Comparison of ENCODE assay signal across 16 cellular contexts in genomic region chr11:45931739-45932138, GRCh38. TPM values are rescaled to one million over a fixed set of nuclear protein-coding genes. Genes with fewer than 3 reads are reported as not detected.
DNase-seq lines count a peak whose midpoint lies in the region; ATAC-seq, FAIRE-seq and TF ChIP-seq lines count a peak whose summit lies in the region.
"Had no signal": no experiment of that assay in that cellular context is flagged by ENCODE, and none has a peak within 500 bp of the region (broad histone marks: within the 10 kb centered on the region; RNA-seq: fewer than 3 reads in every experiment).

No MANE protein-coding gene starts in this region.

- 86 to 88% (median 87%) methylated on average over 10 of the region's 10 CpGs for WGBS in psoas muscle, 3 donors

- H3K27ac Mint-ChIP-seq in CD8-positive, alpha-beta T cell: peak overlapping the region; percentile 18

- intact Hi-C loops in CD8-positive, alpha-beta T cell (cut with DNase I, micrococcal nuclease): no loop called here
- intact Hi-C loops in posterior vena cava (cut with DNase I): loop anchor here in 1 of 2 donors (10.0 kb wide), 1 partner anchor 57 kb away; no protein-coding TSS in a partner anchor
- intact Hi-C loops in kidney (cut with DNase I): no loop called here
- intact Hi-C loops in left colon (cut with DNase I, micrococcal nuclease): no loop called here
- intact Hi-C loops in psoas muscle (cut with DNase I): no loop called here

- TF ChIP-seq CTCF in CD8-positive, alpha-beta T cell (IDR thresholded peaks at IDR 0.05): no peak
- TF ChIP-seq CTCF in RWPE2 (IDR thresholded peaks at IDR 0.05; ENCODE audit: poor library complexity, severe bottlenecking) (no peak), coronary artery (IDR thresholded peaks at IDR 0.05) (no peak), kidney (IDR thresholded peaks at IDR 0.05; ENCODE audit: borderline replicate concordance, extremely low read depth, insufficient read depth) (no peak), psoas muscle (IDR thresholded peaks at IDR 0.05) (no peak)

- H3K4me3 ChIP-seq in CD8-positive, alpha-beta T cell (ENCODE audit: low read depth, low read length): no peak overlapping the region
- H3K4me3 ChIP-seq in RWPE2 (ENCODE audit: severe bottlenecking) (no peak overlapping the region), coronary artery (no peak overlapping the region), kidney (ENCODE audit: low read length in 2 of 2) (no peak overlapping the region), psoas muscle (no peak overlapping the region)
- H3K4me3 ChIP-seq: HAP-1 had no signal

- no peak overlapping the region for H3K27ac ChIP-seq in CD8-positive, alpha-beta T cell (ENCODE audit: low read depth, low read length)
- H3K27ac ChIP-seq in RWPE2 (ENCODE audit: poor library complexity, severe bottlenecking): peak overlapping the region; percentile 95
- H3K27ac ChIP-seq in coronary artery: no peak overlapping the region
- no peak overlapping the region for H3K27ac ChIP-seq in kidney (ENCODE audit: low read depth in 2 of 2, low read length in 2 of 2)
- no peak overlapping the region for H3K27ac ChIP-seq in psoas muscle

- FAIRE-seq in kidney (lab: Jason Lieb, UNC): no peak

- H3K4me1 ChIP-seq in CD8-positive, alpha-beta T cell (ENCODE audit: insufficient read depth, low read length): peaks cover 31% of the 10 kb centered on the region
- H3K4me1 ChIP-seq in RWPE2 (ENCODE audit: insufficient read depth, poor library complexity, severe bottlenecking) (peaks cover 54% of the 10 kb centered on the region), kidney (ENCODE audit: control insufficient read depth in 1 of 2, insufficient read depth in 1 of 2, low read depth in 1 of 2, low read length in 2 of 2) (peaks cover 10 to 18% of the 10 kb centered on the region in 2 donors), psoas muscle (peaks cover 5% of the 10 kb centered on the region)
- H3K4me1 ChIP-seq: HAP-1 had no signal

- H3K9me3 Mint-ChIP-seq in CD8-positive, alpha-beta T cell: no peaks in the 10 kb centered on the region
- H3K9me3 Mint-ChIP-seq: T-helper 2 cell treated with Interferon-gamma antibody and Interleukin-4, amounts not matched to agents 5 μg/mL and 100 μg/mL, for 36 hours had no signal

- no peaks in the 10 kb centered on the region for H3K9me3 ChIP-seq in CD8-positive, alpha-beta T cell (ENCODE audit: low read length)
- no peaks in the 10 kb centered on the region for H3K9me3 ChIP-seq in RWPE2 (ENCODE audit: severe bottlenecking)
- H3K9me3 ChIP-seq in kidney (ENCODE audit: control insufficient read depth in 1 of 2, low read length in 2 of 2): no peaks in the 10 kb centered on the region
- H3K9me3 ChIP-seq in psoas muscle: no peaks in the 10 kb centered on the region
- H3K9me3 ChIP-seq: HAP-1 had no signal

- CTCF ChIA-PET in CD8-positive, alpha-beta T cell (lab: Charles Lee): interaction anchor here (0.7 to 2.4 kb wide), 2 partner anchors 11 to 33 kb away, joined by 3 to 15 read pairs; no protein-coding TSS in a partner anchor

- DNase-seq in CD8-positive, alpha-beta T cell: no peak
- DNase-seq in RWPE2 (ENCODE audit: low spot score) (no peak), coronary artery (ENCODE audit: low spot score) (peak; percentile 69), posterior vena cava (ENCODE audit: low spot score) (peak; percentile 59), kidney (no peak), left colon (no peak), psoas muscle (no peak)
- DNase-seq: cortex of kidney; GDM1; midbrain; stimulated activated CD4-positive, alpha-beta T cell treated with anti-CD3 and anti-CD28 coated beads, Interleukin-4, amount 100 ng/mL, for 1 hour; stimulated activated naive CD4-positive, alpha-beta T cell treated with Interleukin-2 at 50 U/mL for 16 hours had no signal

- no peak overlapping the region for H3K4me3 Mint-ChIP-seq in CD8-positive, alpha-beta T cell
- H3K4me3 Mint-ChIP-seq: T-helper 2 cell treated with Interferon-gamma antibody and Interleukin-4, amounts not matched to agents 5 μg/mL and 100 μg/mL, for 36 hours had no signal

- H3K4me1 Mint-ChIP-seq in CD8-positive, alpha-beta T cell (ENCODE audit: low read depth): peaks cover 28% of the 10 kb centered on the region

- ATAC-seq in CD8-positive, alpha-beta T cell: no peak
- ATAC-seq in RWPE2 (ENCODE audit: low read depth) (no peak), left colon (no peak), GM21526 (IDR thresholded peaks at IDR 0.05; ENCODE audit: low FRiP score, unreplicated experiment) (no peak), psoas muscle (no peak)
- ATAC-seq: Panc1 had no signal

- peaks cover 47% of the 10 kb centered on the region for H3K36me3 Mint-ChIP-seq in CD8-positive, alpha-beta T cell

- peaks cover 32% of the 10 kb centered on the region for H3K36me3 ChIP-seq in CD8-positive, alpha-beta T cell (ENCODE audit: insufficient read depth, low read length)
- H3K36me3 ChIP-seq in RWPE2 (ENCODE audit: low read depth): peaks cover 25% of the 10 kb centered on the region
- peaks cover 10 to 18% of the 10 kb centered on the region in 2 donors for H3K36me3 ChIP-seq in kidney (ENCODE audit: control insufficient read depth in 1 of 2, insufficient read depth in 2 of 2, low read length in 2 of 2)
- peaks cover 0 to 50% of the 10 kb centered on the region in 2 donors for H3K36me3 ChIP-seq in psoas muscle (ENCODE audit: insufficient read depth in 1 of 2, low read depth in 1 of 2)

- no peaks in the 10 kb centered on the region for H3K27me3 ChIP-seq in CD8-positive, alpha-beta T cell (ENCODE audit: insufficient read depth, low read length)
- H3K27me3 ChIP-seq in RWPE2 (ENCODE audit: insufficient read depth, poor library complexity, severe bottlenecking) (no peaks in the 10 kb centered on the region), psoas muscle (ENCODE audit: insufficient read depth in 3 of 3, low read length in 2 of 3) (no peaks in the 10 kb centered on the region)

- H3K27me3 Mint-ChIP-seq in CD8-positive, alpha-beta T cell (ENCODE audit: low read depth): no peaks in the 10 kb centered on the region

- no peak overlapping the region for H3K9ac ChIP-seq in kidney (ENCODE audit: low read length in 2 of 2)

- POLR2A ChIA-PET in CD8-positive, alpha-beta T cell (lab: Charles Lee): interaction anchor here (3.2 kb wide), 1 partner anchor 14 kb away, joined by 21 read pairs; the partner anchor contains the start of gene PEX16

RNA-seq across cellular contexts. Expression of gene LARGE2, which starts 9.3 kb away (rescaled TPM):
- total RNA-seq in CD8-positive, alpha-beta T cell: 1 to 10 TPM; 3.0 to 4.2 TPM
- not detected for total RNA-seq in posterior vena cava
- 13.1 TPM for total RNA-seq in kidney
- 29.8 TPM for polyA plus RNA-seq in kidney (ENCODE audit: insufficient read depth, low read depth, low replicate concordance)
- 1 to 10 TPM; 1.1 to 4.2 TPM for total RNA-seq in left colon
- not detected for total RNA-seq in psoas muscle
- under 1 TPM in 1 of 3 donors, not detected in 2; 0.13 TPM for polyA plus RNA-seq in psoas muscle

RNA-seq across cellular contexts. Expression of gene PEX16, which starts 14.1 kb away (rescaled TPM):
- 10 to 100 TPM; 51.5 to 55.6 TPM for total RNA-seq in CD8-positive, alpha-beta T cell
- 10 to 100 TPM; 13.3 to 18.8 TPM for total RNA-seq in posterior vena cava
- 38.4 TPM for total RNA-seq in kidney
- 46.0 TPM for polyA plus RNA-seq in kidney (ENCODE audit: insufficient read depth, low read depth, low replicate concordance)
- 10 to 100 TPM; 39.6 to 42.9 TPM for total RNA-seq in left colon
- total RNA-seq in psoas muscle: 10 to 100 TPM; 12.1 to 23.5 (median 14.2) TPM
- 10 to 100 TPM; 19.7 to 23.5 (median 21.3) TPM for polyA plus RNA-seq in psoas muscle

RNA-seq across cellular contexts. Expression of gene FREY1, which starts 24.7 kb away (rescaled TPM):
- 1 to 10 TPM; 3.7 to 5.1 TPM for total RNA-seq in CD8-positive, alpha-beta T cell
- total RNA-seq in posterior vena cava: under 1 TPM in 1 of 2 donors, not detected in 1; 0.57 TPM
- 1.0 TPM for total RNA-seq in kidney
- 0.99 TPM for polyA plus RNA-seq in kidney (ENCODE audit: insufficient read depth, low read depth, low replicate concordance)
- total RNA-seq in left colon: 1 to 10 TPM in 1 of 2 donors, under 1 TPM in 1; 0.61 to 1.3 TPM
- under 1 TPM in 2 of 4 donors, not detected in 2; 0.37 to 0.56 TPM for total RNA-seq in psoas muscle
- polyA plus RNA-seq in psoas muscle: under 1 TPM in 1 of 3 donors, not detected in 2; 0.14 TPM

RNA-seq across cellular contexts. Expression of gene MAPK8IP1, which starts 46.3 kb away (rescaled TPM):
- 1 to 10 TPM; 6.5 to 8.4 TPM for total RNA-seq in CD8-positive, alpha-beta T cell
- total RNA-seq in posterior vena cava: 10 to 100 TPM in 1 of 2 donors, 1 to 10 TPM in 1; 8.5 to 10.9 TPM
- 15.7 TPM for total RNA-seq in kidney
- 24.8 TPM for polyA plus RNA-seq in kidney (ENCODE audit: insufficient read depth, low read depth, low replicate concordance)
- total RNA-seq in left colon: 1 to 10 TPM; 1.7 to 4.0 TPM
- 1 to 10 TPM; 1.3 to 2.6 (median 2.0) TPM for total RNA-seq in psoas muscle
- polyA plus RNA-seq in psoas muscle: under 1 TPM; 0.53 to 1.00 (median 0.82) TPM

Comparison
In these comparisons a context has a peak if more than half of its experiments do, and no peak if none do; other contexts are left out.
1. DNase-seq: peak in coronary artery (single experiment) and posterior vena cava (single experiment); none in CD8-positive, alpha-beta T cell (0 of 7), RWPE2 (single experiment), kidney (single experiment), left colon (0 of 2) and psoas muscle (0 of 2).